8 cellular contexts compared by ENCODE assay signal in the genomic region with DNA sequence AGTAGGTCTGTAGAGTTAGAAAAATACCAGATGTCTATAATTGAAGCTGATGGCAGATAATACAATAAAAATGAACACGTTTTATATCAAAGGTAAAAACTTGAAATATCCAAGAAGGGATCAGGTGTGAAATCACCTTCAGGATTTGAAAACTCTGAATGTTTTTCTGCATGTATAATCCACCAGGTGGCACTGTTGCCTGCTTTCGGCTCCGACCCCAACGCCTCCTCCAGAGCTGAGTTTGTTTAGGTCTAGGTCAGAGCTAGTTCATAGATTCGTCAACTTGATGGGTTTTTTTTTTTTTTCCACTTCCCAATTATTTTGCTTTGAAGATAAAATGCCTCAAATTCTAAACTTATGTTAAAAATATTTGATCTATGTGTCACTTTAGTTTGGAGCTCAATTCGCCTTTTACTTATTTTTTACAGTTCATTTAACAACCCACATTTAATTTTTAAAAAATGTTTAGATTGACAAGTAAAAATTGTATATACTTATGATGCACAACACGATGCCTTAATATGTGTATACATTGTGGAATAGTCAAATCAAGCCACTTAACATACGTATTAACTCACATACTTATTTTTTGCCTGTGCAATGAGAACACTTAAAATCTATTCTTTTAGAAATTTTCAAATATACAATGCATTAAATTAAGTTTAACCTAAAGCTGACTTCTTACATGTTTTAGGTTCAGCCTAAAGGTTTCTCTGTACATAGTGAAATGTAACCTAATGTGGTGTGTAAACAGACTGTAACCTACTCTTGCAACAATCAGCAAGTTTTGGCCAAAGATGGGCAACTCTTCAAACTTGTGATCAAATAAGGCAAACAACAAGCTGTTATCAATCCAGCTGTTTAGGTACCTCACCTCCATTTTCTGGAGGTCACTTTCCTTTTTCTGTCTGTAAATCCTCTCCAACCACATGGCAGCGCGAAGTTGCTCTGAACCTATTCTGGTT. TPM values are rescaled to one million over a fixed set of nuclear protein-coding genes. Genes with fewer than 3 reads are reported as not detected.
DNase-seq lines count a peak whose midpoint lies in the region; ATAC-seq and TF ChIP-seq lines count a peak whose summit lies in the region.

No MANE protein-coding gene starts in this region.

- peaks cover 0 to 8% (median 0%) of the 10 kb centered on the region in 7 donors for H3K27me3 ChIP-seq in spleen (replicated peaks in 1 of 7)

- H3K4me1 ChIP-seq in spleen = peaks cover 0 to 5% (median 0%) of the 10 kb centered on the region in 6 donors

- H3K4me3 ChIP-seq in astrocyte of the spinal cord (ENCODE audit: low read depth, low read length) (no peak overlapping the region), spleen (no peak overlapping the region)

- WGBS in spleen, 5 donors = 37 to 41% (median 38%) methylated on average over 10 of the region's 10 CpGs

- in situ Hi-C loops in astrocyte of the spinal cord (cut with HindIII; ENCODE audit: low sequenced_read_pairs) = no loop called here

- peak overlapping the region in 1 of 8 donors; percentile 10 for H3K27ac ChIP-seq in spleen

- intact Hi-C loops in spleen (cut with DNase I; ENCODE audit: low total_unique reads) = loop anchor here (10.0 kb wide), 2 partner anchors 324 to 534 kb away; no protein-coding TSS in a partner anchor

- no peak for TF ChIP-seq POLR2A in spleen (IDR thresholded peaks at IDR 0.05)

- H3K36me3 ChIP-seq in spleen = no peaks in the 10 kb centered on the region

- DNase-seq in AG09319 (ENCODE audit: extremely low read depth, low read depth) (peak; percentile 0), NCI-H1092 (lab: John Stamatoyannopoulos, UW) (peak; percentile 9), T1000 (lab: John Stamatoyannopoulos, UW) (peak; percentile 8), astrocyte of the spinal cord (ENCODE audit: low read depth, low spot score) (peak; percentile 49), hippocampal formation (lab: John Stamatoyannopoulos, UW) (peak; percentile 56 to 62), spleen (peak; percentile 80)

- TF ChIP-seq CTCF in AG09319 (IDR thresholded peaks at IDR 0.05; ENCODE audit: low read depth, low read length) = peak; percentile 73
- peak; percentile 77 for TF ChIP-seq CTCF in astrocyte of the spinal cord (IDR thresholded peaks at IDR 0.05; ENCODE audit: low read depth, low read length)
- TF ChIP-seq CTCF in spleen (IDR thresholded peaks at IDR 0.05 in 8 of 11, conservative IDR thresholded peaks at IDR 0.05 in 3 of 11) = peak; percentile 38 to 83 (median 72)

- ATAC-seq in GM18868 (IDR thresholded peaks at IDR 0.05; ENCODE audit: unreplicated experiment) = peak; percentile 67
- no peak for ATAC-seq in HG03045 (IDR thresholded peaks at IDR 0.05; ENCODE audit: unreplicated experiment)

- H3K9me3 ChIP-seq in spleen = peaks cover 2 to 19% (median 16%) of the 10 kb centered on the region in 8 donors

RNA-seq across cellular contexts. Expression of gene ENPP4, which starts 39.4 kb away (rescaled TPM):
- 10 to 100 TPM; 16.8 to 29.0 (median 21.1) TPM for total RNA-seq in spleen
- 1 to 10 TPM; 4.4 to 6.3 (median 5.9) TPM for polyA plus RNA-seq in spleen

Comparison
In these comparisons a context has a peak if more than half of its experiments do, and no peak if none do; other contexts are left out.
1. DNase-seq: peak in every context shown above with its lines; median percentile 80 in spleen; 59 in hippocampal formation; 49 in astrocyte of the spinal cord; 9 in NCI-H1092; 8 in T1000; 0 in AG09319.